15 cellular contexts compared by ENCODE assay signal in the genomic region with DNA sequence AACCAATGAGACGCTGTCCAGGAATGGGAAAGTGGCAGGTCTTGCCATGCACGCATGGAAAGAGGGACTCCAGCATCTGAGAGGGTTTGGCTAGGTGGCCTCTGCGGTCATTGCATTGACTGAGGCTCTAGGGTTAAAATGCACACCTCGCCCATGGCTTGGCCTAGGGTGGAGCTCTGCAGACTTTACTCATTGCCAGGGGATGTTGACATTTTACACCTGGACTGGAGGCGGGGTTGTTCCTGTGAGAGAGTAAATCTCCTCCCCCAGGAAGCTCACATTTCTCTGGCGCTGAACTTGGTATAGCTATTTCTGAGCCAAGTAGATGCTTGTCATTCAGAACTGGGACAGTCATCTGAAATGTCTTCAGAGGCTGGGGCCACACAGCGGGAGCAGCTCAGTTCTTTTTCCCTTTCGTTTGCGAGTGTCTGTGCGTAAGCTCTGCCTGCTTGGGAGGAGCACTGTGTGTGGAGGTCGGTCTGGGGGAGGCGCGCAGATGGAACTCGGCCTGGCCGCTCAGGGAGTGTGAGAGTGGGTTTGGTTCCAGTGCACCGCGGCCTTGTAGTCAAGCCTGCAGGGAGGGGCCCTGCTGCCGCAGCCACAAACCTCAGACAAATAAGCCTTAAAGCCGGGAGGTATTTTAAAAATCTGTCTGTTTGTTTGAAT.
DNase-seq lines count a peak whose midpoint lies in the region; ATAC-seq, FAIRE-seq and TF ChIP-seq lines count a peak whose summit lies in the region.
"Had no signal": no experiment of that assay in that cellular context is flagged by ENCODE, and none has a peak within 500 bp of the region (broad histone marks: within the 10 kb centered on the region; RNA-seq: fewer than 3 reads in every experiment).

No MANE protein-coding gene starts in this region.

- H3K27me3 ChIP-seq in left ventricle myocardium inferior (ENCODE audit: low read depth) (no peaks in the 10 kb centered on the region), upper lobe of right lung (no peaks in the 10 kb centered on the region)

- DNase-seq in Right ventricle myocardium superior = no peak
- no peak for DNase-seq in left ventricle myocardium inferior
- peak; percentile 5 for DNase-seq in epithelial cell of prostate (ENCODE audit: low read depth, low spot score)
- DNase-seq in mucosa of descending colon = peak in 2 of 3 donors; percentile 61 to 73
- DNase-seq in upper lobe of right lung = no peak
- DNase-seq in frontal cortex (ENCODE audit: low spot score in 2 of 2) = no peak
- DNase-seq: activated CD4-positive, CD25-positive, alpha-beta regulatory T cell; activated naive CD8-positive, alpha-beta T cell treated with anti-CD3 and anti-CD28 coated beads, Interleukin-2, amount 10 ng/mL, durations not matched to agents 7 days and 5 days; left cardiac atrium; nucleus accumbens; stimulated activated CD4-positive, alpha-beta T cell treated with anti-CD3 and anti-CD28 coated beads, Interleukin-1b, Interleukin-23, amount 100 ng/mL, for 48 hours had no signal

- H3K36me3 ChIP-seq in left ventricle myocardium inferior = peaks cover 68% of the 10 kb centered on the region
- H3K36me3 ChIP-seq in mucosa of descending colon (ENCODE audit: low read depth) = no peaks in the 10 kb centered on the region
- peaks cover 55% of the 10 kb centered on the region for H3K36me3 ChIP-seq in upper lobe of right lung

- no peaks in the 10 kb centered on the region for H3K9me3 ChIP-seq in left ventricle myocardium inferior (replicated peaks)
- H3K9me3 ChIP-seq in mucosa of descending colon = no peaks in the 10 kb centered on the region
- no peaks in the 10 kb centered on the region for H3K9me3 ChIP-seq in upper lobe of right lung

- ATAC-seq in Right ventricle myocardium superior (ENCODE audit: poor library complexity) (peak; percentile 52), mucosa of descending colon (peak; percentile 98), upper lobe of right lung (peak; percentile 54), HG03439 (IDR thresholded peaks at IDR 0.05; ENCODE audit: unreplicated experiment) (no peak), GM19397 (IDR thresholded peaks at IDR 0.05; ENCODE audit: unreplicated experiment) (no peak)
- ATAC-seq: GM23338 had no signal

- H3K27ac ChIP-seq in left ventricle myocardium inferior (replicated peaks) = no peak overlapping the region
- H3K27ac ChIP-seq in epithelial cell of prostate = no peak overlapping the region
- H3K27ac ChIP-seq in upper lobe of right lung = no peak overlapping the region

- TF ChIP-seq CTCF in left ventricle myocardium inferior (IDR thresholded peaks at IDR 0.05; ENCODE audit: borderline replicate concordance) = no peak
- TF ChIP-seq CTCF in mucosa of descending colon (IDR thresholded peaks at IDR 0.05) = no peak
- TF ChIP-seq CTCF in upper lobe of right lung (IDR thresholded peaks at IDR 0.05) = no peak

- FAIRE-seq in frontal cortex (lab: Jason Lieb, UNC) = no peak
- FAIRE-seq: GM12892 had no signal

- intact Hi-C loops in Right ventricle myocardium superior (cut with DNase I) = loop anchor here (10.0 kb wide), 1 partner anchor 892 kb away; the partner anchor contains the start of gene TRIB2
- intact Hi-C loops in left ventricle myocardium inferior (cut with micrococcal nuclease) = loop anchor here (10.0 kb wide), 1 partner anchor 1182 kb away; no protein-coding TSS in a partner anchor
- intact Hi-C loops in mucosa of descending colon (cut with DNase I, micrococcal nuclease) = loop anchor here in 1 of 2 donors (10.0 kb wide), 1 partner anchor 1182 kb away; no protein-coding TSS in a partner anchor
- intact Hi-C loops in upper lobe of right lung (cut with DNase I) = no loop called here

- peaks cover 9% of the 10 kb centered on the region for H3K4me1 ChIP-seq in left ventricle myocardium inferior
- peaks cover 8% of the 10 kb centered on the region for H3K4me1 ChIP-seq in mucosa of descending colon (ENCODE audit: low read depth)
- no peaks in the 10 kb centered on the region for H3K4me1 ChIP-seq in upper lobe of right lung

- no peak overlapping the region for H3K4me3 ChIP-seq in left ventricle myocardium inferior
- H3K4me3 ChIP-seq in mucosa of descending colon = no peak overlapping the region
- H3K4me3 ChIP-seq in upper lobe of right lung = no peak overlapping the region
- H3K4me3 ChIP-seq: GM23338 had no signal

Comparison
In these comparisons a context has a peak if more than half of its experiments do, and no peak if none do; other contexts are left out.
1. ATAC-seq: peak in Right ventricle myocardium superior (single experiment), mucosa of descending colon (single experiment) and upper lobe of right lung (single experiment); none in HG03439 (single experiment) and GM19397 (single experiment).
2. DNase-seq: peak in epithelial cell of prostate (single experiment) and mucosa of descending colon (2 of 3); none in Right ventricle myocardium superior (single experiment), left ventricle myocardium inferior (single experiment), upper lobe of right lung (single experiment) and frontal cortex (0 of 2).